14 cellular contexts compared by ENCODE assay signal in genomic region chr15:52115598-52116427, GRCh38. TPM values are rescaled to one million over a fixed set of nuclear protein-coding genes. Genes with fewer than 3 reads are reported as not detected.
DNase-seq lines count a peak whose midpoint lies in the region; ATAC-seq and TF ChIP-seq lines count a peak whose summit lies in the region.
"Had no signal": no experiment of that assay in that cellular context is flagged by ENCODE, and none has a peak within 500 bp of the region (broad histone marks: within the 10 kb centered on the region; RNA-seq: fewer than 3 reads in every experiment).

No MANE protein-coding gene starts in this region.

- in situ Hi-C loops in GM23248 (cut with MboI) = no loop called here

- H3K4ac ChIP-seq in mesenchymal stem cell (ENCODE audit: low read depth in 1 of 2, low read length in 2 of 2) = no peak overlapping the region

- H3K9ac ChIP-seq in mesenchymal stem cell (ENCODE audit: low read length) = no peak overlapping the region
- H3K9ac ChIP-seq in GM23248 = no peak overlapping the region

- no peak overlapping the region for H3K4me2 ChIP-seq in mesenchymal stem cell (ENCODE audit: low read length, poor library complexity, severe bottlenecking)
- no peak overlapping the region for H3K4me2 ChIP-seq in GM23248 (ENCODE audit: unreplicated experiment)

- H3K27ac ChIP-seq in mesenchymal stem cell (ENCODE audit: low read length, poor library complexity, severe bottlenecking) (peak overlapping the region; percentile 5), GM23248 (no peak overlapping the region)
- H3K27ac ChIP-seq: gastroesophageal sphincter had no signal

- H3K36me3 Mint-ChIP-seq in brain = no peaks in the 10 kb centered on the region
- no peaks in the 10 kb centered on the region for H3K36me3 Mint-ChIP-seq in endothelial cell (ENCODE audit: low read depth, unreplicated experiment)
- H3K36me3 Mint-ChIP-seq: natural killer cell had no signal

- no peak overlapping the region for H2BK120ac ChIP-seq in mesenchymal stem cell (ENCODE audit: low read depth, low read length)

- H3K4me1 Mint-ChIP-seq in brain = peaks cover 47% of the 10 kb centered on the region
- H3K4me1 Mint-ChIP-seq in endothelial cell (ENCODE audit: unreplicated experiment) = peaks cover 7% of the 10 kb centered on the region
- H3K4me1 Mint-ChIP-seq: natural killer cell had no signal

- H3K4me3 Mint-ChIP-seq in brain = peak overlapping the region in 3 of 5 experiments; percentile 4 to 31 (median 30)
- H3K4me3 Mint-ChIP-seq in endothelial cell (ENCODE audit: unreplicated experiment) = no peak overlapping the region
- H3K4me3 Mint-ChIP-seq: activated CD8-positive, alpha-beta T cell treated with anti-CD3 and anti-CD28 coated beads for 36 hours; effector memory CD8-positive, alpha-beta T cell; natural killer cell had no signal

- peaks cover 0 to 12% of the 10 kb centered on the region in 2 experiments for H3K27me3 ChIP-seq in mesenchymal stem cell (ENCODE audit: control insufficient read depth in 1 of 2, insufficient read depth in 1 of 2, low read length in 2 of 2)
- peaks cover 8% of the 10 kb centered on the region; the same call in 1 of the 2 replicates for H3K27me3 ChIP-seq in GM23248 (replicated peaks; ENCODE audit: insufficient read depth)

- peak overlapping the region in 1 of 2 experiments; percentile 16 for H3K18ac ChIP-seq in mesenchymal stem cell (ENCODE audit: low read depth in 1 of 2, low read length in 2 of 2)

- H3K4me3 ChIP-seq in mesenchymal stem cell (ENCODE audit: insufficient read depth in 1 of 2, low read depth in 1 of 2, low read length in 2 of 2) = no peak overlapping the region
- H3K4me3 ChIP-seq in GM23248 = no peak overlapping the region
- H3K4me3 ChIP-seq: gastroesophageal sphincter had no signal

- no peak overlapping the region for H2BK5ac ChIP-seq in mesenchymal stem cell (ENCODE audit: low read depth, low read length, poor library complexity, severe bottlenecking)

- no peaks in the 10 kb centered on the region for H3K79me1 ChIP-seq in mesenchymal stem cell (replicated peaks; ENCODE audit: low read length, poor library complexity, severe bottlenecking)

- peaks cover 9% of the 10 kb centered on the region; the same call in 1 of the 2 replicates for H3F3A ChIP-seq in GM23248 (ENCODE audit: insufficient read depth)

- peaks cover 7% of the 10 kb centered on the region for H3K4me1 ChIP-seq in mesenchymal stem cell (ENCODE audit: control insufficient read depth, insufficient read depth, low read depth, low read length)
- H3K4me1 ChIP-seq in GM23248 (ENCODE audit: insufficient read depth) = no peaks in the 10 kb centered on the region

- no peak overlapping the region for H4K91ac ChIP-seq in mesenchymal stem cell (ENCODE audit: low read length)

- H3K27ac Mint-ChIP-seq in brain (peak overlapping the region; percentile 40 to 95 (median 87)), endothelial cell (ENCODE audit: unreplicated experiment) (no peak overlapping the region)
- H3K27ac Mint-ChIP-seq: activated CD8-positive, alpha-beta T cell treated with anti-CD3 and anti-CD28 coated beads for 36 hours; effector memory CD8-positive, alpha-beta T cell; natural killer cell had no signal

- H3K9me3 ChIP-seq in mesenchymal stem cell (ENCODE audit: control insufficient read depth, low read length) = no peaks in the 10 kb centered on the region
- H3K9me3 ChIP-seq in GM23248 (ENCODE audit: low read depth) = no peaks in the 10 kb centered on the region
- H3K9me3 ChIP-seq: gastroesophageal sphincter had no signal

- H2BK12ac ChIP-seq in mesenchymal stem cell (ENCODE audit: low read length in 2 of 2) = no peak overlapping the region

- DNase-seq in DMS53 (lab: John Stamatoyannopoulos, UW) (peak; percentile 46), NCI-H146 treated with DMSO at 0.1 percent for 48 hours (lab: John Stamatoyannopoulos, UW; ENCODE audit: unreplicated experiment) (peak; percentile 9), mesenchymal stem cell (no peak), GM23248 (no peak), endothelial cell (ENCODE audit: low spot score) (no peak)
- DNase-seq: activated CD8-positive, alpha-beta T cell treated with anti-CD3 and anti-CD28 coated beads for 36 hours; activated effector memory CD4-positive, alpha-beta T cell treated with Interleukin-2 at 50 U/mL for 16 hours; effector memory CD8-positive, alpha-beta T cell; KBM-7; natural killer cell had no signal

- H2AFZ ChIP-seq in mesenchymal stem cell (ENCODE audit: low read depth, low read length) = no peak overlapping the region
- no peak overlapping the region for H2AFZ ChIP-seq in GM23248

- H3K27me3 Mint-ChIP-seq in brain (no peaks in the 10 kb centered on the region), endothelial cell (ENCODE audit: unreplicated experiment) (peaks cover 3% of the 10 kb centered on the region)

- H3K9me3 Mint-ChIP-seq in brain (peaks cover 0 to 7% (median 3%) of the 10 kb centered on the region in 5 experiments), endothelial cell (ENCODE audit: unreplicated experiment) (no peaks in the 10 kb centered on the region)
- H3K9me3 Mint-ChIP-seq: activated CD8-positive, alpha-beta T cell treated with anti-CD3 and anti-CD28 coated beads for 36 hours; effector memory CD8-positive, alpha-beta T cell; natural killer cell had no signal

- H3K36me3 ChIP-seq in mesenchymal stem cell (ENCODE audit: control insufficient read depth in 1 of 2, insufficient read depth in 2 of 2, low read depth in 1 of 2, low read length in 2 of 2) (peaks cover 2 to 3% of the 10 kb centered on the region in 2 experiments), GM23248 (ENCODE audit: low read depth) (no peaks in the 10 kb centered on the region)
- H3K36me3 ChIP-seq: gastroesophageal sphincter had no signal

- no peak for ATAC-seq in HG03520 (IDR thresholded peaks at IDR 0.05; ENCODE audit: unreplicated experiment)
- ATAC-seq in activated CD4-positive, CD25-positive, alpha-beta regulatory T cell treated with anti-CD3 and anti-CD28 coated beads, Interleukin-2, amount 50 U/mL, for 24 hours = no peak
- ATAC-seq: activated CD8-positive, alpha-beta T cell treated with anti-CD3 and anti-CD28 coated beads for 36 hours; effector memory CD8-positive, alpha-beta T cell; gastroesophageal sphincter; natural killer cell had no signal

- no peak overlapping the region for H2AK5ac ChIP-seq in mesenchymal stem cell (ENCODE audit: low read length, severe bottlenecking)

- no peak overlapping the region for H3K23ac ChIP-seq in mesenchymal stem cell (ENCODE audit: low read length in 2 of 2)

- no peaks in the 10 kb centered on the region for H3K9me2 ChIP-seq in GM23248 (ENCODE audit: insufficient read depth)

- no peaks in the 10 kb centered on the region for H4K20me1 ChIP-seq in GM23248 (ENCODE audit: insufficient read depth)

- no peak for TF ChIP-seq CTCF in brain (conservative IDR thresholded peaks at IDR 0.05)
- TF ChIP-seq CTCF in endothelial cell (IDR thresholded peaks at IDR 0.05; ENCODE audit: unreplicated experiment) = no peak

- no peak overlapping the region for H3K14ac ChIP-seq in mesenchymal stem cell (ENCODE audit: low read length in 2 of 2)

- WGBS in mesenchymal stem cell = 87% methylated on average over 7 of the region's 9 CpGs
- 76 to 77% methylated on average over 9 of the region's 9 CpGs for WGBS in GM23248 (ENCODE audit: low coverage in 1 of 2, low lambda C conversion rate in 2 of 2, missing lambda C conversion rate in 2 of 2), 2 experiments

- no peak overlapping the region for H4K8ac ChIP-seq in mesenchymal stem cell (ENCODE audit: low read length)

- H2BK15ac ChIP-seq in mesenchymal stem cell (ENCODE audit: low read depth, poor library complexity, severe bottlenecking) = no peak overlapping the region

- H3K79me2 ChIP-seq in GM23248 (ENCODE audit: insufficient read depth) = no peaks in the 10 kb centered on the region

RNA-seq across cellular contexts. Expression of gene BCL2L10, which starts 3.2 kb away (rescaled TPM):
- polyA plus RNA-seq in brain (ENCODE audit: insufficient read depth, low read depth, low replicate concordance) (not detected), GM23248 (2016; fragmentation: Nextera tagmentation; extraction: Ambion mirVana) (not detected in 2 replicates)
- polyA plus RNA-seq in mesenchymal stem cell (2013, experiment 1 of 2) = 0.06 TPM
- polyA plus RNA-seq in mesenchymal stem cell (2013, experiment 2 of 2) = not detected
- not detected in 2 replicates for total RNA-seq in GM23248 (2014; rRNA removed; shearing (Covaris generic))
- not detected for total RNA-seq in endothelial cell (ENCODE audit: unreplicated experiment)
- total RNA-seq: activated CD8-positive, alpha-beta T cell treated with anti-CD3 and anti-CD28 coated beads for 36 hours had no signal

Comparison
In these comparisons a context has a peak if more than half of its experiments do, and no peak if none do; other contexts are left out.
1. DNase-seq: peak in DMS53 (single experiment) and NCI-H146 treated with DMSO at 0.1 percent for 48 hours (single experiment); none in mesenchymal stem cell (single experiment), GM23248 (single experiment) and endothelial cell (single experiment).